Comparison of ENCODE assay signal across 17 cellular contexts in the genomic region with DNA sequence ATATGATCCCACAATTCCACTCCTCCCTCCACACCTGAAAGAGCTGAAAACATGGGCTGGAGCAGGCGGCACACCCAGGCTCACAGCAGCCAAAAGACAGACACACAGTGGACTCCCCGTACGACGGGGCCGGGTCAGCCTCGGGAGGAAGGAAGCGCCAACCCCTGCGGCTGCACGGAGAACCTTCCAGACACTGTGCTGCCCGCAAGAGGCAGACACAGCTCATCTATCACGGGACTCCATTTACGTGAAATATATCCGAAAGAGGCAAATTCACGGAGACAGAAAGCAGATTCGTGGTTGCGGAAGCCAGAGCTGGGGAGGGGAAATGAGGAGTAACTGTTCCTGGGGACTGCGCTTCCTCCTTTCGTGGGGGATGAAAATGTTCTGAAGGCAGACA.
DNase-seq lines count a peak whose midpoint lies in the region; ATAC-seq, FAIRE-seq and TF ChIP-seq lines count a peak whose summit lies in the region.
"Had no signal": no experiment of that assay in that cellular context is flagged by ENCODE, and none has a peak within 500 bp of the region (broad histone marks: within the 10 kb centered on the region; RNA-seq: fewer than 3 reads in every experiment).

No MANE protein-coding gene starts in this region.

- H3K4me2 ChIP-seq in mesenchymal stem cell (ENCODE audit: low read length, poor library complexity, severe bottlenecking): no peak overlapping the region

- 88% methylated on average over 18 of the region's 18 CpGs for WGBS in mesenchymal stem cell
- WGBS in pancreas, 2 donors: 63 to 69% methylated on average over 18 of the region's 18 CpGs

- no peak overlapping the region for H4K8ac ChIP-seq in mesenchymal stem cell (ENCODE audit: low read length)

- no peak overlapping the region for H3K14ac ChIP-seq in mesenchymal stem cell (ENCODE audit: low read length in 2 of 2)

- FAIRE-seq in urothelium cell line (lab: Jason Lieb, UNC): peak; percentile 46
- FAIRE-seq in pancreas (lab: Jason Lieb, UNC): no peak

- no peak overlapping the region for H3K18ac ChIP-seq in mesenchymal stem cell (ENCODE audit: low read depth in 1 of 2, low read length in 2 of 2)

- H3K27me3 ChIP-seq in RWPE2 (ENCODE audit: insufficient read depth, poor library complexity, severe bottlenecking): peaks cover 15% of the 10 kb centered on the region
- H3K27me3 ChIP-seq in mesenchymal stem cell (ENCODE audit: control insufficient read depth in 1 of 2, insufficient read depth in 1 of 2, low read length in 2 of 2): peaks cover 0 to 6% of the 10 kb centered on the region in 2 experiments
- peaks cover 0 to 14% (median 0%) of the 10 kb centered on the region in 4 donors for H3K27me3 ChIP-seq in pancreas

- H2BK12ac ChIP-seq in mesenchymal stem cell (ENCODE audit: low read length in 2 of 2): no peak overlapping the region

- H3K4me3 ChIP-seq in RWPE2 (ENCODE audit: severe bottlenecking) (no peak overlapping the region), mesenchymal stem cell (ENCODE audit: insufficient read depth in 1 of 2, low read depth in 1 of 2, low read length in 2 of 2) (no peak overlapping the region), pancreas (no peak overlapping the region)
- H3K4me3 ChIP-seq: HAP-1 had no signal

- H2AK5ac ChIP-seq in mesenchymal stem cell (ENCODE audit: low read length, severe bottlenecking): no peak overlapping the region

- H3K79me1 ChIP-seq in mesenchymal stem cell (replicated peaks; ENCODE audit: low read length, poor library complexity, severe bottlenecking): no peaks in the 10 kb centered on the region

- H3K9me3 ChIP-seq in RWPE2 (ENCODE audit: severe bottlenecking) (no peaks in the 10 kb centered on the region), mesenchymal stem cell (ENCODE audit: control insufficient read depth, low read length) (no peaks in the 10 kb centered on the region), pancreas (no peaks in the 10 kb centered on the region)
- H3K9me3 ChIP-seq: Caco-2 had no signal

- no peak overlapping the region for H3K4ac ChIP-seq in mesenchymal stem cell (ENCODE audit: low read depth in 1 of 2, low read length in 2 of 2)

- peak; percentile 15 for DNase-seq in activated CD8-positive, alpha-beta memory T cell treated with anti-CD3 and anti-CD28 coated beads, Interleukin-2, amount 50 U/mL, for 48 hours
- DNase-seq in activated CD8-positive, alpha-beta memory T cell treated with anti-CD3 and anti-CD28 coated beads, Interleukin-2, amount 50 U/mL, for 4 hours: no peak
- DNase-seq in RWPE2 (ENCODE audit: low spot score): peak; percentile 34
- no peak for DNase-seq in mesenchymal stem cell
- DNase-seq in urothelium cell line (ENCODE audit: low spot score): no peak
- DNase-seq in pancreas: no peak
- no peak for DNase-seq in amniotic stem cell (lab: John Stamatoyannopoulos, UW)
- DNase-seq: 8988T, Caco-2, GDM1, Karpas-422, NCI-H1436 treated with DMSO at 0.1 percent for 48 hours, NCI-H2029, NCI-H345, NCI-H524 treated with DMSO at 0.1 percent for 48 hours had no signal

- no peak overlapping the region for H3K23ac ChIP-seq in mesenchymal stem cell (ENCODE audit: low read length in 2 of 2)

- no peak overlapping the region for H2AFZ ChIP-seq in mesenchymal stem cell (ENCODE audit: low read depth, low read length)

- no peak overlapping the region for H3K9ac ChIP-seq in mesenchymal stem cell (ENCODE audit: low read length)

- H3K36me3 ChIP-seq in RWPE2 (ENCODE audit: low read depth): no peaks in the 10 kb centered on the region
- H3K36me3 ChIP-seq in mesenchymal stem cell (ENCODE audit: control insufficient read depth in 1 of 2, insufficient read depth in 2 of 2, low read depth in 1 of 2, low read length in 2 of 2): no peaks in the 10 kb centered on the region
- H3K36me3 ChIP-seq in pancreas: no peaks in the 10 kb centered on the region
- H3K36me3 ChIP-seq: HAP-1 had no signal

- H2BK120ac ChIP-seq in mesenchymal stem cell (ENCODE audit: low read depth, low read length): no peak overlapping the region

- no peak overlapping the region for H2BK5ac ChIP-seq in mesenchymal stem cell (ENCODE audit: low read depth, low read length, poor library complexity, severe bottlenecking)

- H2BK15ac ChIP-seq in mesenchymal stem cell (ENCODE audit: low read depth, poor library complexity, severe bottlenecking): no peak overlapping the region

- H4K91ac ChIP-seq in mesenchymal stem cell (ENCODE audit: low read length): peak overlapping the region; percentile 15

- no peaks in the 10 kb centered on the region for H3K4me1 ChIP-seq in RWPE2 (ENCODE audit: insufficient read depth, poor library complexity, severe bottlenecking)
- H3K4me1 ChIP-seq in mesenchymal stem cell (ENCODE audit: control insufficient read depth, insufficient read depth, low read depth, low read length): no peaks in the 10 kb centered on the region
- H3K4me1 ChIP-seq in pancreas: no peaks in the 10 kb centered on the region
- H3K4me1 ChIP-seq: Caco-2 had no signal

- H3K27ac ChIP-seq in RWPE2 (ENCODE audit: poor library complexity, severe bottlenecking): no peak overlapping the region
- H3K27ac ChIP-seq in mesenchymal stem cell (ENCODE audit: low read length, poor library complexity, severe bottlenecking): no peak overlapping the region
- no peak overlapping the region for H3K27ac ChIP-seq in pancreas

- TF ChIP-seq CTCF in RWPE2 (IDR thresholded peaks at IDR 0.05; ENCODE audit: poor library complexity, severe bottlenecking) (no peak), pancreas (IDR thresholded peaks at IDR 0.05) (no peak)

- intact Hi-C loops in pancreas (cut with DNase I): no loop called here

- ATAC-seq in RWPE2 (ENCODE audit: low read depth): no peak
- ATAC-seq in pancreas: no peak
- no peak for ATAC-seq in HG03196 (IDR thresholded peaks at IDR 0.05; ENCODE audit: unreplicated experiment)

Comparison
In these comparisons a context has a peak if more than half of its experiments do, and no peak if none do; other contexts are left out.
1. DNase-seq: peak in activated CD8-positive, alpha-beta memory T cell treated with anti-CD3 and anti-CD28 coated beads, Interleukin-2, amount 50 U/mL, for 48 hours (single experiment) and RWPE2 (single experiment); none in activated CD8-positive, alpha-beta memory T cell treated with anti-CD3 and anti-CD28 coated beads, Interleukin-2, amount 50 U/mL, for 4 hours (single experiment), mesenchymal stem cell (single experiment), urothelium cell line (single experiment), pancreas (0 of 6) and amniotic stem cell (single experiment).